10 cellular contexts compared by ENCODE assay signal in genomic region chr14:57392830-57393229, GRCh38. TPM values are rescaled to one million over a fixed set of nuclear protein-coding genes. Genes with fewer than 3 reads are reported as not detected.
DNase-seq lines count a peak whose midpoint lies in the region; ATAC-seq and TF ChIP-seq lines count a peak whose summit lies in the region.
"Had no signal": no experiment of that assay in that cellular context is flagged by ENCODE, and none has a peak within 500 bp of the region (broad histone marks: within the 10 kb centered on the region; RNA-seq: fewer than 3 reads in every experiment).

No MANE protein-coding gene starts in this region.

- peaks cover 48% of the 10 kb centered on the region for H3K4me1 Mint-ChIP-seq in stimulated activated naive CD8-positive, alpha-beta T cell treated with anti-CD3 and anti-CD28 coated beads, Interleukin-15, Interleukin-2, amounts not matched to agents 100 ng/mL and 50 ng/mL, for 24 hours (ENCODE audit: low read depth)
- peaks cover 36% of the 10 kb centered on the region for H3K4me1 Mint-ChIP-seq in activated naive CD8-positive, alpha-beta T cell treated with anti-CD3 and anti-CD28 coated beads for 36 hours

- H3K9me3 ChIP-seq in liver (ENCODE audit: control insufficient read depth in 4 of 4, low read length in 3 of 4) = no peaks in the 10 kb centered on the region

- no peak for TF ChIP-seq RAD21 in liver (IDR thresholded peaks at IDR 0.05)

- H3K4me1 ChIP-seq in liver (ENCODE audit: control insufficient read depth in 4 of 4, insufficient read depth in 4 of 4, low read length in 3 of 4) = peaks cover 7 to 32% (median 20%) of the 10 kb centered on the region in 4 donors

- no peak for DNase-seq in stimulated activated naive CD8-positive, alpha-beta T cell treated with anti-CD3 and anti-CD28 coated beads, Interleukin-15, Interleukin-2, amounts not matched to agents 100 U/mL and 50 U/mL, for 24 hours
- DNase-seq in activated naive CD8-positive, alpha-beta T cell treated with anti-CD3 and anti-CD28 coated beads for 36 hours = no peak
- DNase-seq in foreskin melanocyte = no peak
- DNase-seq in NK-92 (lab: John Stamatoyannopoulos, UW; ENCODE audit: unreplicated experiment) = no peak
- DNase-seq: anterior cingulate cortex, DMS 273 treated with DMSO at 0.1 percent for 48 hours had no signal

- peaks cover 34% of the 10 kb centered on the region for H3K36me3 Mint-ChIP-seq in stimulated activated naive CD8-positive, alpha-beta T cell treated with anti-CD3 and anti-CD28 coated beads, Interleukin-15, Interleukin-2, amounts not matched to agents 100 ng/mL and 50 ng/mL, for 24 hours (ENCODE audit: low read depth)
- peaks cover 18% of the 10 kb centered on the region for H3K36me3 Mint-ChIP-seq in activated naive CD8-positive, alpha-beta T cell treated with anti-CD3 and anti-CD28 coated beads for 36 hours

- H3K27me3 ChIP-seq in liver (ENCODE audit: control insufficient read depth in 4 of 4, insufficient read depth in 4 of 4, low read length in 3 of 4) = no peaks in the 10 kb centered on the region

- no peaks in the 10 kb centered on the region for H3K9me3 Mint-ChIP-seq in stimulated activated naive CD8-positive, alpha-beta T cell treated with anti-CD3 and anti-CD28 coated beads, Interleukin-15, Interleukin-2, amounts not matched to agents 100 ng/mL and 50 ng/mL, for 24 hours
- H3K9me3 Mint-ChIP-seq in activated naive CD8-positive, alpha-beta T cell treated with anti-CD3 and anti-CD28 coated beads for 36 hours = no peaks in the 10 kb centered on the region

- H3K9ac ChIP-seq in liver (ENCODE audit: low read depth in 1 of 2, low read length in 2 of 2) = peak overlapping the region; percentile 8 to 27

- peaks cover 0 to 5% (median 1%) of the 10 kb centered on the region in 4 donors for H3K36me3 ChIP-seq in liver (ENCODE audit: control insufficient read depth in 4 of 4, insufficient read depth in 3 of 4, low read depth in 1 of 4, low read length in 3 of 4)

- no peak overlapping the region for H3K4me3 ChIP-seq in liver (ENCODE audit: low read depth in 1 of 3, low read length in 3 of 3)

- no peak for ATAC-seq in stimulated activated naive CD8-positive, alpha-beta T cell treated with anti-CD3 and anti-CD28 coated beads, Interleukin-15, Interleukin-2, amounts not matched to agents 100 U/mL and 50 U/mL, for 24 hours
- no peak for ATAC-seq in GM18502 (IDR thresholded peaks at IDR 0.05; ENCODE audit: poor library complexity, unreplicated experiment)
- no peak for ATAC-seq in GM19395 (IDR thresholded peaks at IDR 0.05; ENCODE audit: unreplicated experiment)

- peak overlapping the region; percentile 26 for H3K27ac Mint-ChIP-seq in stimulated activated naive CD8-positive, alpha-beta T cell treated with anti-CD3 and anti-CD28 coated beads, Interleukin-15, Interleukin-2, amounts not matched to agents 100 ng/mL and 50 ng/mL, for 24 hours
- H3K27ac Mint-ChIP-seq in activated naive CD8-positive, alpha-beta T cell treated with anti-CD3 and anti-CD28 coated beads for 36 hours = no peak overlapping the region

- H3K27ac ChIP-seq in liver (ENCODE audit: low read depth in 1 of 2, low read length in 2 of 2) = no peak overlapping the region

- H3K27me3 Mint-ChIP-seq in stimulated activated naive CD8-positive, alpha-beta T cell treated with anti-CD3 and anti-CD28 coated beads, Interleukin-15, Interleukin-2, amounts not matched to agents 100 ng/mL and 50 ng/mL, for 24 hours = no peaks in the 10 kb centered on the region
- H3K27me3 Mint-ChIP-seq in activated naive CD8-positive, alpha-beta T cell treated with anti-CD3 and anti-CD28 coated beads for 36 hours = no peaks in the 10 kb centered on the region

- peak overlapping the region; percentile 94 for H3K4me3 Mint-ChIP-seq in stimulated activated naive CD8-positive, alpha-beta T cell treated with anti-CD3 and anti-CD28 coated beads, Interleukin-15, Interleukin-2, amounts not matched to agents 100 ng/mL and 50 ng/mL, for 24 hours
- H3K4me3 Mint-ChIP-seq in activated naive CD8-positive, alpha-beta T cell treated with anti-CD3 and anti-CD28 coated beads for 36 hours = peak overlapping the region; percentile 85

- no peak for TF ChIP-seq CTCF in liver (IDR thresholded peaks at IDR 0.05; ENCODE audit: low read depth, low read length, missing input control)

TF ChIP-seq in liver, 16 proteins besides CTCF, POLR2A, EP300 and RAD21:
- TF ChIP-seq ATF3 (IDR thresholded peaks at IDR 0.05) (no peak), MAX (IDR thresholded peaks at IDR 0.05) (no peak), EGR1 (IDR thresholded peaks at IDR 0.05; ENCODE audit: low read depth in 2 of 2) (no peak), NR2F2 (IDR thresholded peaks at IDR 0.05) (no peak), REST (IDR thresholded peaks at IDR 0.05) (no peak), GABPA (IDR thresholded peaks at IDR 0.05 in 1 of 2, conservative IDR thresholded peaks at IDR 0.05 in 1 of 2) (no peak), FOXA2 (IDR thresholded peaks at IDR 0.05) (no peak), YY1 (IDR thresholded peaks at IDR 0.05) (no peak), ZBTB33 (IDR thresholded peaks at IDR 0.05) (no peak), HNF4A (conservative IDR thresholded peaks at IDR 0.05) (no peak), RXRA (IDR thresholded peaks at IDR 0.05) (no peak)

RNA-seq across cellular contexts. Expression of gene NAA30, which starts 2.4 kb away (rescaled TPM):
- 10 to 100 TPM; 18.8 to 20.0 TPM for total RNA-seq in activated naive CD8-positive, alpha-beta T cell treated with anti-CD3 and anti-CD28 coated beads for 36 hours
- 10 to 100 TPM; 10.2 to 19.1 TPM for total RNA-seq in liver
- polyA plus RNA-seq in liver = 1 to 10 TPM; 5.8 to 6.1 TPM
